8 cellular contexts compared by ENCODE assay signal in the genomic region with DNA sequence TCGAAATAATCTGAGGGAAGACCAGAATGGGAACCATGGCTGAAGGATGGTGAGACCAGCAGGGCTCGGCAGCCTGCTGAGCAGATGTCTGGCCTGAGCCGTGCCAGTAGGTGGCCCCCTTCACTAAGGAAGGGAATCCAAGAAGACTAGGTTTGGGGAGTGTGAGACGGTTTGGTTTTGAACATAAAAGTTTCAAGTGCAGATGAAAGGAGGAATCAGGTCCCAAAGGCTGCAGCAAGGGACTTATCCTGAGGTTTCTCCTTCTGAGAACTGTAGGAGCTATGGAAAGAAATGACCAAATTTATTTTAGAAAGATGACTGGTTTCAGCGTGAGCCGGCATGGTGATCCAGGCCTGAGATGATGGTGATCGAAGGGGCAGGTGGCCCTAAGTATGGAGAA. TPM values are rescaled to one million over a fixed set of nuclear protein-coding genes. Genes with fewer than 3 reads are reported as not detected.
A peak's percentile ranks its signal among the peaks of the same experiment; 100 is the strongest.
DNase-seq lines count a peak whose midpoint lies in the region; ATAC-seq, FAIRE-seq and TF ChIP-seq lines count a peak whose summit lies in the region.

No MANE protein-coding gene starts in this region.

- peak; percentile 73 for DNase-seq in D341Med (ENCODE audit: low spot score)
- DNase-seq in KG1 (lab: John Stamatoyannopoulos, UW) = peak; percentile 38
- DNase-seq in SHP77 treated with DMSO at 0.1 percent for 48 hours (lab: John Stamatoyannopoulos, UW) = peak; percentile 22
- peak; percentile 89 for DNase-seq in activated effector memory CD4-positive, alpha-beta T cell treated with anti-CD3 and anti-CD28 coated beads, Interleukin-2, amount 50 U/mL, for 16 hours
- DNase-seq in pons (ENCODE audit: low spot score) = peak; percentile 71
- DNase-seq in urothelium cell line (ENCODE audit: low spot score) = peak; percentile 77

- no peaks in the 10 kb centered on the region for H3K27me3 ChIP-seq in gastroesophageal sphincter

- no peak overlapping the region for H3K4me3 ChIP-seq in gastroesophageal sphincter

- no peaks in the 10 kb centered on the region for H3K9me3 ChIP-seq in gastroesophageal sphincter

- peaks cover 0 to 21% of the 10 kb centered on the region in 2 donors for H3K36me3 ChIP-seq in gastroesophageal sphincter

- no peak for TF ChIP-seq POLR2A in gastroesophageal sphincter (IDR thresholded peaks at IDR 0.05)

- peaks cover 0 to 52% (median 0%) of the 10 kb centered on the region in 3 donors for H3K4me1 ChIP-seq in gastroesophageal sphincter

- ATAC-seq in gastroesophageal sphincter = no peak
- ATAC-seq in HG02763 (IDR thresholded peaks at IDR 0.05; ENCODE audit: unreplicated experiment) = no peak

- TF ChIP-seq EP300 in gastroesophageal sphincter (IDR thresholded peaks at IDR 0.05) = no peak

- TF ChIP-seq CTCF in gastroesophageal sphincter (IDR thresholded peaks at IDR 0.05) = peak; percentile 27 to 81 (median 70)

- peak; percentile 13 for FAIRE-seq in urothelium cell line (lab: Jason Lieb, UNC)

- no peak overlapping the region for H3K27ac ChIP-seq in gastroesophageal sphincter

- 53% methylated on average over 7 of the region's 7 CpGs; no CpG with 5 or more reads in 1 of the 2 donors for WGBS in gastroesophageal sphincter (ENCODE audit: low coverage in 1 of 2), 2 donors

RNA-seq across cellular contexts. Expression of a gene that starts 4.6 kb away (rescaled TPM):
- total RNA-seq in gastroesophageal sphincter = 10 to 100 TPM; 47.6 to 97.3 (median 70.3) TPM

RNA-seq across cellular contexts. Expression of a gene that starts 28.1 kb away (rescaled TPM):
- 100 to 1,000 TPM; 173 to 442 (median 242) TPM for total RNA-seq in gastroesophageal sphincter

RNA-seq across cellular contexts. Expression of a gene that starts 32.0 kb away (rescaled TPM):
- total RNA-seq in gastroesophageal sphincter = under 1 TPM in 1 of 4 donors, not detected in 3; 0.67 TPM

Comparison
In these comparisons a context has a peak if more than half of its experiments do, and no peak if none do; other contexts are left out.
1. DNase-seq: peak in every context shown above with its lines; median percentile 89 in activated effector memory CD4-positive, alpha-beta T cell treated with anti-CD3 and anti-CD28 coated beads, Interleukin-2, amount 50 U/mL, for 16 hours; 77 in urothelium cell line; 73 in D341Med; 71 in pons; 38 in KG1; 22 in SHP77 treated with DMSO at 0.1 percent for 48 hours.